Comparison of ENCODE assay signal across 18 cellular contexts in the genomic region with DNA sequence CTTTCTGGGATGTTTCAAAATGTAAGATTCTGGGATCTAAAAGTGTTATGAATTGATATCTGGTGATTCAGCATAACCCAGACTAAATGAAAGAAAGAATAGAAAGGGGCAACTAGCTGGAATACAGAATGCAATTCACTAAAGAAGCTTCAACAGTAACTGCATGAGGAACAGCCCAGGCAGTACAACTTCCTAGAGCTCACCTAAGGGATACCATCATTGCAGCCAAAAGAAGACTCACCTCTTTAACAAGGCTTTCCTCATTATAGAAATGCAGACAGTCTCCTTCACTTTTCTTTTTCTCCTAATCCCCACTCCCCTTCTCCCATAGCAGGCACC. TPM values are rescaled to one million over a fixed set of nuclear protein-coding genes. Genes with fewer than 3 reads are reported as not detected.
DNase-seq lines count a peak whose midpoint lies in the region; ATAC-seq and TF ChIP-seq lines count a peak whose summit lies in the region.
"Had no signal": no experiment of that assay in that cellular context is flagged by ENCODE, and none has a peak within 500 bp of the region (broad histone marks: within the 10 kb centered on the region; RNA-seq: fewer than 3 reads in every experiment).

No MANE protein-coding gene starts in this region.

- H3K4me1 ChIP-seq in IMR-90 (ENCODE audit: control insufficient read depth, insufficient read depth, low read length) = 0 out of 2 replicates have a peak, but pooled peaks cover 2% of the 10 kb centered on the region
- H3K4me1 ChIP-seq in endodermal cell (ENCODE audit: control insufficient read depth, insufficient read depth, low read length) = peaks cover 3% of the 10 kb centered on the region
- no peaks in the 10 kb centered on the region for H3K4me1 ChIP-seq in GM23248 (ENCODE audit: insufficient read depth)
- H3K4me1 ChIP-seq: HAP-1, SJSA1 had no signal

- H4K20me1 ChIP-seq in IMR-90 (ENCODE audit: insufficient read depth, low read length) (no peaks in the 10 kb centered on the region), GM23248 (ENCODE audit: insufficient read depth) (no peaks in the 10 kb centered on the region)

- no peak overlapping the region for H2AK5ac ChIP-seq in IMR-90 (ENCODE audit: low read depth, low read length)

- no peak overlapping the region for H3K27ac ChIP-seq in IMR-90 (ENCODE audit: insufficient read depth, low read length)
- H3K27ac ChIP-seq in endodermal cell (ENCODE audit: low read depth, low read length) = no peak overlapping the region
- no peak overlapping the region for H3K27ac ChIP-seq in GM23248
- H3K27ac ChIP-seq: RWPE1, SJSA1 had no signal

- no peak overlapping the region for H3K56ac ChIP-seq in IMR-90 (ENCODE audit: extremely low read depth, insufficient read depth, low read length)

- H2AK9ac ChIP-seq in IMR-90 (replicated peaks; ENCODE audit: low read depth, low read length, poor library complexity) = no peak overlapping the region

- H3K9me1 ChIP-seq in IMR-90 (ENCODE audit: insufficient read depth, low read length) = 0 out of 2 replicates have a peak, but pooled peaks cover 3% of the 10 kb centered on the region

- no peak overlapping the region for H2BK15ac ChIP-seq in IMR-90 (ENCODE audit: low read depth, low read length)

- H3K4me1 Mint-ChIP-seq in endodermal cell = peaks cover 53% of the 10 kb centered on the region
- H3K4me1 Mint-ChIP-seq: B cell had no signal

- dilution Hi-C loops in IMR-90 (cut with HindIII; ENCODE audit: low sequenced_read_pairs, unreplicated experiment) = no loop called here

- H3K9ac ChIP-seq in IMR-90 (ENCODE audit: low read depth, low read length) (no peak overlapping the region), endodermal cell (ENCODE audit: extremely low read depth, low read length, poor library complexity, severe bottlenecking) (no peak overlapping the region), GM23248 (no peak overlapping the region)

- TF ChIP-seq RAD21 in IMR-90 (IDR thresholded peaks at IDR 0.05; ENCODE audit: low read length) = no peak

- 0 out of 2 replicates have a peak overlapping the region, but pooled peaks have one; percentile 1 for H3K14ac ChIP-seq in IMR-90 (replicated peaks; ENCODE audit: low read depth, low read length)

- peak overlapping the region; percentile 18; the same call in 1 of the 2 replicates for H3K18ac ChIP-seq in IMR-90 (ENCODE audit: low read depth, low read length)

- TF ChIP-seq POLR2A in IMR-90 (IDR thresholded peaks at IDR 0.05; ENCODE audit: low read depth, low read length) = no peak

- CTCF ChIA-PET in IMR-90 (lab: Yijun Ruan, JAX) = no interaction called here

- H3K4me2 ChIP-seq in IMR-90 (ENCODE audit: low read depth, low read length) = no peak overlapping the region
- no peak overlapping the region for H3K4me2 ChIP-seq in GM23248 (ENCODE audit: unreplicated experiment)

- H4K8ac ChIP-seq in IMR-90 (ENCODE audit: low read depth in 2 of 2, low read length in 2 of 2) = no peak overlapping the region

- H3K79me2 ChIP-seq in GM23248 (ENCODE audit: insufficient read depth) = no peaks in the 10 kb centered on the region

- H3K4ac ChIP-seq in IMR-90 (ENCODE audit: low read depth, low read length) = no peak overlapping the region; the same call in 1 of the 2 replicates

- BruUV-seq in IMR-90 (replicated peaks; lab: Mats Ljungman, UMichigan) = no TSS peak

- no peak overlapping the region; the same call in 1 of the 2 replicates for H2BK20ac ChIP-seq in IMR-90 (ENCODE audit: low read depth, low read length)

- no peak overlapping the region for H3K4me3 Mint-ChIP-seq in endodermal cell
- H3K4me3 Mint-ChIP-seq: B cell; CD4-positive, alpha-beta T cell had no signal

- H3F3A ChIP-seq in GM23248 (ENCODE audit: insufficient read depth) = no peaks in the 10 kb centered on the region

- H3K23ac ChIP-seq in IMR-90 (ENCODE audit: low read depth, low read length) = no peak overlapping the region

- no peak overlapping the region for H2BK120ac ChIP-seq in IMR-90 (ENCODE audit: low read depth, low read length)

- no peaks in the 10 kb centered on the region for H3K36me3 ChIP-seq in IMR-90 (ENCODE audit: control insufficient read depth, insufficient read depth, low read length)
- no peaks in the 10 kb centered on the region for H3K36me3 ChIP-seq in endodermal cell (ENCODE audit: control insufficient read depth, insufficient read depth, low read length)
- H3K36me3 ChIP-seq in GM23248 (ENCODE audit: low read depth) = no peaks in the 10 kb centered on the region
- H3K36me3 ChIP-seq: HAP-1, SJSA1 had no signal

- no peaks in the 10 kb centered on the region for H3K9me2 ChIP-seq in GM23248 (ENCODE audit: insufficient read depth)

- TF ChIP-seq CTCF in IMR-90 (conservative IDR thresholded peaks at IDR 0.05; ENCODE audit: low read depth, low read length) = no peak
- TF ChIP-seq CTCF in endodermal cell (conservative IDR thresholded peaks at IDR 0.05) = no peak
- no peak for TF ChIP-seq CTCF in omental fat pad (IDR thresholded peaks at IDR 0.05)
- no peak for TF ChIP-seq CTCF in GM20000 (IDR thresholded peaks at IDR 0.05; ENCODE audit: extremely low read depth, missing control alignments)

- intact Hi-C loops in IMR-90 (cut with micrococcal nuclease) = no loop called here

- H3K9me3 ChIP-seq in IMR-90 (ENCODE audit: control insufficient read depth, insufficient read depth, low read length) (no peaks in the 10 kb centered on the region), endodermal cell (ENCODE audit: control insufficient read depth, low read length) (no peaks in the 10 kb centered on the region), GM23248 (ENCODE audit: low read depth) (no peaks in the 10 kb centered on the region)
- H3K9me3 ChIP-seq: HAP-1, SJSA1 had no signal

- DNase-seq in IMR-90 = no peak
- DNase-seq in endodermal cell = no peak
- DNase-seq in omental fat pad (ENCODE audit: low spot score) = no peak
- no peak for DNase-seq in GM23248
- DNase-seq in NCI-H1436 (lab: John Stamatoyannopoulos, UW) = no peak
- no peak for DNase-seq in GM20000 (ENCODE audit: low spot score)
- DNase-seq in NCI-H226 = no peak
- DNase-seq: CD4-positive, alpha-beta T cell; DMS53; NCI-H1105 treated with DMSO at 0.1 percent for 48 hours; NCI-H187 treated with DMSO at 0.1 percent for 48 hours; NCI-H2171; NCI-H446 treated with DMSO at 0.1 percent for 48 hours had no signal

- H4K5ac ChIP-seq in IMR-90 (ENCODE audit: low read depth, low read length) = no peak overlapping the region

- H4K91ac ChIP-seq in IMR-90 (ENCODE audit: insufficient read depth, low read depth, low read length) = no peak overlapping the region

- H3K9me3 Mint-ChIP-seq in endodermal cell = no peaks in the 10 kb centered on the region
- H3K9me3 Mint-ChIP-seq: CD4-positive, alpha-beta T cell had no signal

- H3K4me3 ChIP-seq in IMR-90 (ENCODE audit: insufficient read depth, low read depth, low read length) (no peak overlapping the region), endodermal cell (ENCODE audit: low read length) (peak overlapping the region; percentile 37), GM23248 (no peak overlapping the region)
- H3K4me3 ChIP-seq: HAP-1, SJSA1 had no signal

- H3K36me3 Mint-ChIP-seq in endodermal cell (ENCODE audit: low read depth) = no peaks in the 10 kb centered on the region

- H2BK5ac ChIP-seq in IMR-90 (ENCODE audit: low read depth, low read length, poor library complexity, severe bottlenecking) = no peak overlapping the region

- no peak overlapping the region for H3K27ac Mint-ChIP-seq in endodermal cell
- H3K27ac Mint-ChIP-seq: B cell; CD4-positive, alpha-beta T cell had no signal

- H3K27me3 Mint-ChIP-seq in endodermal cell (ENCODE audit: insufficient read depth) = no peaks in the 10 kb centered on the region
- H3K27me3 Mint-ChIP-seq: CD4-positive, alpha-beta T cell had no signal

- no peaks in the 10 kb centered on the region for H3K27me3 ChIP-seq in IMR-90 (ENCODE audit: control insufficient read depth, insufficient read depth, low read length)
- no peaks in the 10 kb centered on the region for H3K27me3 ChIP-seq in endodermal cell (ENCODE audit: control insufficient read depth, insufficient read depth, low read length, poor library complexity, severe bottlenecking)
- no peaks in the 10 kb centered on the region for H3K27me3 ChIP-seq in GM23248 (replicated peaks; ENCODE audit: insufficient read depth)
- H3K27me3 ChIP-seq: SJSA1 had no signal

- in situ Hi-C loops in IMR-90 (cut with MboI; ENCODE audit: low sequenced_read_pairs) (no loop called here), GM23248 (cut with MboI) (no loop called here)

- ATAC-seq in IMR-90 (ENCODE audit: low read depth) (no peak; the same call in 1 of the 2 replicates), SK-N-SH treated with all-trans-retinoic acid at 6 μM for 48 hours (peak; percentile 74), omental fat pad (ENCODE audit: low FRiP score) (peak; percentile 60)

- H3K79me1 ChIP-seq in IMR-90 (ENCODE audit: low read depth in 1 of 2, low read length in 2 of 2) = no peaks in the 10 kb centered on the region

- H2AFZ ChIP-seq in IMR-90 (replicated peaks; ENCODE audit: low read length, poor library complexity) (no peak overlapping the region), GM23248 (no peak overlapping the region)

- POLR2A ChIA-PET in IMR-90 (lab: Charles Lee; ENCODE audit: unreplicated experiment) = no interaction called here

TF ChIP-seq in IMR-90, 13 proteins besides CTCF, POLR2A, EP300 and RAD21 (continues in another document):
- TF ChIP-seq USF2 (IDR thresholded peaks at IDR 0.05; ENCODE audit: low read depth, low read length) = no peak

TF ChIP-seq in SK-N-SH treated with all-trans-retinoic acid at 6 μM for 48 hours, 23 proteins besides CTCF, POLR2A, EP300 and RAD21 (continues in another document):
- no peak for TF ChIP-seq BACH2 (CRISPR knock-in tag; IDR thresholded peaks at IDR 0.05; ENCODE audit: borderline replicate concordance)

RNA-seq across cellular contexts. Expression of gene RGS5, which starts 6.3 kb away (rescaled TPM):
- total RNA-seq in IMR-90 (2012; rRNA removed) (14.2 and 40.0 TPM in 2 replicates), endodermal cell (10 to 100 TPM; 48.4 to 88.9 TPM), omental fat pad (100 to 1,000 TPM in 2 of 4 donors, 10 to 100 TPM in 2; 57.2 to 174 (median 91.8) TPM)
- polyA plus RNA-seq in IMR-90 (2012; rRNA removed) (21.4 and 23.7 TPM in 2 replicates), GM23248 (2016; fragmentation: Nextera tagmentation; extraction: Ambion mirVana) (0.89 and 1.7 TPM in 2 replicates)
- polyA plus RNA-seq in IMR-90 (2012; cell fraction: cytosol; rRNA removed) = 8.3 and 11.3 TPM in 2 replicates
- 1.8 and 9.9 TPM in 2 replicates for polyA plus RNA-seq in IMR-90 (2012; cell fraction: nucleus; rRNA removed; ENCODE audit: low replicate concordance)
- 61.8 TPM for polyA plus RNA-seq in endodermal cell (2013, experiment 1 of 2)
- polyA plus RNA-seq in endodermal cell (2013, experiment 2 of 2) = 68.1 TPM
- 2.7 and 6.8 TPM in 2 replicates for total RNA-seq in GM23248 (2014; rRNA removed; shearing (Covaris generic))
